In genomic region chr16:30139895-30140481, GRCh38 we compare ENCODE assay signal across 1 cellular context.
TF ChIP-seq lines count a peak whose summit lies in the region.

No MANE protein-coding gene starts in this region.

TF ChIP-seq in HepG2, 621 proteins besides CTCF, POLR2A, EP300 and RAD21 (continued from another document and continues in another):
- 0 out of 2 replicates have a peak, but pooled peaks have one; percentile 21 for TF ChIP-seq ZNF574 (CRISPR knock-in tag; IDR thresholded peaks at IDR 0.05)
- no peak for TF ChIP-seq CCAR2 (optimal IDR thresholded peaks at IDR 0.05; ENCODE audit: low read depth, low read length)
- no peak for TF ChIP-seq E2F5 (CRISPR knock-in tag; conservative IDR thresholded peaks at IDR 0.05)
- peak; percentile 98 for TF ChIP-seq GATAD2A (CRISPR knock-in tag; IDR thresholded peaks at IDR 0.05)
- TF ChIP-seq GABPA (IDR thresholded peaks at IDR 0.05; ENCODE audit: low read depth, low read length), result no peak
- peak; percentile 81 for TF ChIP-seq GABPA (CRISPR knock-in tag; IDR thresholded peaks at IDR 0.05; ENCODE audit: low read depth)
- TF ChIP-seq ZBTB40 (IDR thresholded peaks at IDR 0.05), result no peak
- no peak for TF ChIP-seq ZBTB40 (CRISPR knock-in tag; IDR thresholded peaks at IDR 0.05)
- TF ChIP-seq KDM1A (CRISPR knock-in tag; IDR thresholded peaks at IDR 0.05), result peak; percentile 60; the same call in 1 of the 2 replicates
- TF ChIP-seq DPF2 (CRISPR knock-in tag; IDR thresholded peaks at IDR 0.05; ENCODE audit: borderline replicate concordance, low read depth), result peak; percentile 97
- no peak for TF ChIP-seq ZNF770 (CRISPR knock-in tag; IDR thresholded peaks at IDR 0.05)
- peak; percentile 88; the same call in 1 of the 2 replicates for TF ChIP-seq ARID3A (IDR thresholded peaks at IDR 0.05; ENCODE audit: low read depth, low read length)
- peak; percentile 92 for TF ChIP-seq NCOA2 (CRISPR knock-in tag; IDR thresholded peaks at IDR 0.05)
- no peak for TF ChIP-seq ZZZ3 (CRISPR knock-in tag; IDR thresholded peaks at IDR 0.05; ENCODE audit: borderline replicate concordance)
- TF ChIP-seq SRF (IDR thresholded peaks at IDR 0.05; ENCODE audit: low read depth, low read length), result peak; percentile 46; the same call in 1 of the 2 replicates
- TF ChIP-seq MYC (CRISPR knock-in tag; IDR thresholded peaks at IDR 0.05; ENCODE audit: borderline replicate concordance), result no peak; the same call in 1 of the 2 replicates
- TF ChIP-seq TRIM24 (CRISPR knock-in tag; IDR thresholded peaks at IDR 0.05), result peak; percentile 47; the same call in 1 of the 2 replicates
- TF ChIP-seq KLF9 (CRISPR knock-in tag; IDR thresholded peaks at IDR 0.05; ENCODE audit: low read depth), result peak; percentile 50; the same call in 1 of the 2 replicates
- TF ChIP-seq NPAS2 (CRISPR knock-in tag; IDR thresholded peaks at IDR 0.05; ENCODE audit: borderline replicate concordance), result no peak
- no peak; the same call in 1 of the 2 replicates for TF ChIP-seq ZNF318 (CRISPR knock-in tag; IDR thresholded peaks at IDR 0.05)
- TF ChIP-seq ZNF549 (CRISPR knock-in tag; IDR thresholded peaks at IDR 0.05), result no peak
- peak; percentile 93 for TF ChIP-seq TBX2 (CRISPR knock-in tag; IDR thresholded peaks at IDR 0.05; ENCODE audit: borderline replicate concordance)
- no peak for TF ChIP-seq ZNF232 (CRISPR knock-in tag; IDR thresholded peaks at IDR 0.05; ENCODE audit: borderline replicate concordance)
- TF ChIP-seq ATF7 (IDR thresholded peaks at IDR 0.05), result peak; percentile 72; the same call in 1 of the 2 replicates
- TF ChIP-seq ATF7 (CRISPR knock-in tag; IDR thresholded peaks at IDR 0.05), result no peak; the same call in 1 of the 2 replicates
- no peak for TF ChIP-seq HOXA5 (CRISPR knock-in tag; IDR thresholded peaks at IDR 0.05)
- TF ChIP-seq TBL1XR1 (IDR thresholded peaks at IDR 0.05; ENCODE audit: borderline replicate concordance, low read length, partially characterized antibody), result peak; percentile 88
- no peak; the same call in 1 of the 2 replicates for TF ChIP-seq BRCA1 (CRISPR knock-in tag; IDR thresholded peaks at IDR 0.05)
- no peak for TF ChIP-seq TBP (CRISPR knock-in tag; IDR thresholded peaks at IDR 0.05)
- TF ChIP-seq MTA3 (CRISPR knock-in tag; IDR thresholded peaks at IDR 0.05), result no peak
- TF ChIP-seq ZBTB7B (CRISPR knock-in tag; IDR thresholded peaks at IDR 0.05), result no peak; the same call in 1 of the 2 replicates
- peak; percentile 80; the same call in 1 of the 2 replicates for TF ChIP-seq HNF4G (IDR thresholded peaks at IDR 0.05; ENCODE audit: borderline replicate concordance, low read depth, low read length)
- peak; percentile 67 for TF ChIP-seq HNF4G (CRISPR knock-in tag; IDR thresholded peaks at IDR 0.05; ENCODE audit: borderline replicate concordance, low read depth)
